In the genomic region with DNA sequence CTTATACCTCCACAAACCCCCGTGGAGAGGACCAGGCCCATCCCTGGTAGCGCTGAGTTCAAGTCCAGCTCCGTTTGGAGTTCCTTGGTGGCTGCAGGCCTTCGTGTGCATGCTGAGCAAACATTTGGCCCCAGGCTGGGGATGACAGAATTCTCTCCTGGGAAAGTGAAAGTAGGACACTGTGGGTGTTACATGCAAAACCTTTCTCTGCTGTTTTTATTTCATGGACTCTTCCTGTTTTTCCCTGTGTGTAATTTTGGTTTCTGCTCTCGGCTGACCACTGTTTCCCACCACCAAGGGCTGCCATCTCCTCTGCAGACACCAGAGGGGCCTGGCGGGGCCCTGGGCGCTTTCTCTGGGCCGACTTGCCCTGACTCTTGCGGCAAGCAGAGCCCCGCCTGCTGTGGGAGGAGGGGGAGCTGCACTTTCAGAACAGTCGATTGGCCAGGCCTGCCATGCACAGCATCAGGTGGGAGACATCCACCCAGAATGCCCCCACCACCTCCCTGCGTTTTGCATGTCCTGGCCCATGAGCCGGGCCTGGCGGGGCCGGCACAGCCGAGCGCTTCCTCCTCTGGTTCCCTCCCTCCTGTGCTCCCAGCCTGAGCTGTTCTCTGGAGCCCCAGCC, we compare ENCODE assay signal across 8 cellular contexts.
DNase-seq lines count a peak whose midpoint lies in the region; ATAC-seq, FAIRE-seq and TF ChIP-seq lines count a peak whose summit lies in the region.

No MANE protein-coding gene starts in this region.

- peak overlapping the region; percentile 20; the same call in 1 of the 2 replicates for H2BK120ac ChIP-seq in IMR-90 (ENCODE audit: low read depth, low read length)

- no TSS peak for BruUV-seq in IMR-90 (replicated peaks; lab: Mats Ljungman, UMichigan)

- dilution Hi-C loops in IMR-90 (cut with HindIII; ENCODE audit: low sequenced_read_pairs, unreplicated experiment), result no loop called here

- H4K91ac ChIP-seq in IMR-90 (ENCODE audit: insufficient read depth, low read depth, low read length), result no peak overlapping the region; the same call in 1 of the 2 replicates

- no peak overlapping the region for H3K4me2 ChIP-seq in DND-41 (ENCODE audit: insufficient read depth, low read length)
- peak overlapping the region; percentile 39; the same call in 1 of the 2 replicates for H3K4me2 ChIP-seq in IMR-90 (ENCODE audit: low read depth, low read length)

- POLR2A ChIA-PET in IMR-90 (lab: Charles Lee; ENCODE audit: unreplicated experiment), result no interaction called here

- 0 out of 2 replicates have a peak overlapping the region, but pooled peaks have one; percentile 8 for H2BK20ac ChIP-seq in IMR-90 (ENCODE audit: low read depth, low read length)

- in situ Hi-C loops in IMR-90 (cut with MboI; ENCODE audit: low sequenced_read_pairs), result no loop called here

- H3K4ac ChIP-seq in IMR-90 (ENCODE audit: low read depth, low read length), result peak overlapping the region; percentile 7

- intact Hi-C loops in IMR-90 (cut with micrococcal nuclease) (no loop called here), left ventricle myocardium inferior (cut with micrococcal nuclease) (loop anchor here (10.0 kb wide), 2 partner anchors 63 to 103 kb away; partner anchors contain the start of gene CABLES1), sciatic nerve (cut with DNase I) (loop anchor here (10.0 kb wide), 1 partner anchor 103 kb away; the partner anchor contains the start of gene CABLES1)

- no peak for TF ChIP-seq CTCF in DND-41 (IDR thresholded peaks at IDR 0.05; ENCODE audit: borderline replicate concordance, extremely low read depth, low read length, poor library complexity, severe bottlenecking)
- 0 out of 2 replicates have a peak, but pooled peaks have one; percentile 18 for TF ChIP-seq CTCF in IMR-90 (conservative IDR thresholded peaks at IDR 0.05; ENCODE audit: low read depth, low read length)
- peak; percentile 45 for TF ChIP-seq CTCF in left ventricle myocardium inferior (IDR thresholded peaks at IDR 0.05; ENCODE audit: borderline replicate concordance)

- H3K23ac ChIP-seq in IMR-90 (ENCODE audit: low read depth, low read length), result no peak overlapping the region

- H2BK5ac ChIP-seq in IMR-90 (ENCODE audit: low read depth, low read length, poor library complexity, severe bottlenecking), result peak overlapping the region; percentile 18

- H4K8ac ChIP-seq in IMR-90 (ENCODE audit: low read depth in 2 of 2, low read length in 2 of 2), result peak overlapping the region in 1 of 2 experiments; percentile 59; a peak in 3 of 4 replicates

- CTCF ChIA-PET in IMR-90 (lab: Yijun Ruan, JAX), result no interaction called here

- peaks cover 6% of the 10 kb centered on the region for H3K9me1 ChIP-seq in IMR-90 (ENCODE audit: insufficient read depth, low read length)

- peak overlapping the region; percentile 7 for H2AK9ac ChIP-seq in IMR-90 (replicated peaks; ENCODE audit: low read depth, low read length, poor library complexity)

- H3K36me3 ChIP-seq in DND-41 (ENCODE audit: insufficient read depth, low read length) (no peaks in the 10 kb centered on the region), IMR-90 (ENCODE audit: control insufficient read depth, insufficient read depth, low read length) (peaks cover 46% of the 10 kb centered on the region), left ventricle myocardium inferior (no peaks in the 10 kb centered on the region)

- peaks cover 3 to 7% of the 10 kb centered on the region in 2 experiments; a peak in 2 of 4 replicates for H3K79me1 ChIP-seq in IMR-90 (ENCODE audit: low read depth in 1 of 2, low read length in 2 of 2)

- H4K20me1 ChIP-seq in DND-41 (ENCODE audit: insufficient read depth, low read length) (no peaks in the 10 kb centered on the region), IMR-90 (ENCODE audit: insufficient read depth, low read length) (no peaks in the 10 kb centered on the region)

- H3K9me3 ChIP-seq in DND-41 (ENCODE audit: insufficient read depth, low read length, severe bottlenecking), result no peaks in the 10 kb centered on the region
- H3K9me3 ChIP-seq in IMR-90 (ENCODE audit: control insufficient read depth, insufficient read depth, low read length), result no peaks in the 10 kb centered on the region
- H3K9me3 ChIP-seq in left ventricle myocardium inferior (replicated peaks), result no peaks in the 10 kb centered on the region

- no peak overlapping the region for H3K9ac ChIP-seq in DND-41 (ENCODE audit: low read depth, low read length)
- H3K9ac ChIP-seq in IMR-90 (ENCODE audit: low read depth, low read length), result 0 out of 2 replicates have a peak overlapping the region, but pooled peaks have one; percentile 3

- H2AFZ ChIP-seq in DND-41 (ENCODE audit: low read depth, low read length), result no peak overlapping the region
- H2AFZ ChIP-seq in IMR-90 (replicated peaks; ENCODE audit: low read length, poor library complexity), result peak overlapping the region; percentile 63

- no peak overlapping the region for H3K56ac ChIP-seq in IMR-90 (ENCODE audit: extremely low read depth, insufficient read depth, low read length)

- peak overlapping the region; percentile 32; the same call in 1 of the 2 replicates for H4K5ac ChIP-seq in IMR-90 (ENCODE audit: low read depth, low read length)

- H3K4me1 ChIP-seq in DND-41 (ENCODE audit: insufficient read depth, low read length) (peaks cover 16% of the 10 kb centered on the region), IMR-90 (ENCODE audit: control insufficient read depth, insufficient read depth, low read length) (peaks cover 13% of the 10 kb centered on the region), left ventricle myocardium inferior (peaks cover 26% of the 10 kb centered on the region)

- ATAC-seq in DND-41 (ENCODE audit: insufficient read depth, low read depth), result peak; percentile 48; the same call in 2 of the 3 replicates
- peak; percentile 56 for ATAC-seq in GM21381 (IDR thresholded peaks at IDR 0.05; ENCODE audit: unreplicated experiment)
- ATAC-seq in IMR-90 (ENCODE audit: low read depth), result peak; percentile 68
- peak; percentile 65 for ATAC-seq in sciatic nerve

- no peak for TF ChIP-seq POLR2A in IMR-90 (IDR thresholded peaks at IDR 0.05; ENCODE audit: low read depth, low read length)

- peak overlapping the region; percentile 21; the same call in 1 of the 2 replicates for H2AK5ac ChIP-seq in IMR-90 (ENCODE audit: low read depth, low read length)

- no peak for FAIRE-seq in RCC 7860 (lab: Jason Lieb, UNC)

- no peaks in the 10 kb centered on the region for H3K79me2 ChIP-seq in DND-41 (ENCODE audit: insufficient read depth, low read length)

- DNase-seq in DND-41 (no peak), IMR-90 (peak; percentile 41), left ventricle myocardium inferior (peak; percentile 43), sciatic nerve (ENCODE audit: low spot score) (peak; percentile 70), GOT3 (lab: John Stamatoyannopoulos, UW) (no peak), RCC 7860 (ENCODE audit: low spot score) (no peak)
- DNase-seq in activated naive CD4-positive, alpha-beta T cell treated with anti-CD3 and anti-CD28 coated beads, Interleukin-2, amount 50 U/mL, for 16 hours, result peak; percentile 37

- H3K4me3 ChIP-seq in DND-41 (ENCODE audit: low read depth in 1 of 2, low read length in 2 of 2), result no peak overlapping the region
- no peak overlapping the region for H3K4me3 ChIP-seq in IMR-90 (ENCODE audit: insufficient read depth, low read depth, low read length)
- peak overlapping the region; percentile 59 for H3K4me3 ChIP-seq in left ventricle myocardium inferior

- no peak overlapping the region for H2BK15ac ChIP-seq in IMR-90 (ENCODE audit: low read depth, low read length)

- no peak overlapping the region for H3K18ac ChIP-seq in IMR-90 (ENCODE audit: low read depth, low read length)

- WGBS in IMR-90 (ENCODE audit: extremely low coverage in 2 of 2, insufficient read length in 1 of 2), 2 experiments, result no CpG with 5 or more reads among the region's 17 CpGs

- TF ChIP-seq RAD21 in IMR-90 (IDR thresholded peaks at IDR 0.05; ENCODE audit: low read length), result peak; percentile 22; the same call in 1 of the 2 replicates

- H3K27ac ChIP-seq in DND-41 (ENCODE audit: low read length), result no peak overlapping the region
- peak overlapping the region; percentile 33; the same call in 1 of the 2 replicates for H3K27ac ChIP-seq in IMR-90 (ENCODE audit: insufficient read depth, low read length)
- H3K27ac ChIP-seq in left ventricle myocardium inferior (replicated peaks), result peak overlapping the region; percentile 88

- 0 out of 2 replicates have a peak overlapping the region, but pooled peaks have one; percentile 59 for H3K14ac ChIP-seq in IMR-90 (replicated peaks; ENCODE audit: low read depth, low read length)

- no peaks in the 10 kb centered on the region for H3K27me3 ChIP-seq in DND-41 (ENCODE audit: insufficient read depth, low read length, poor library complexity)
- H3K27me3 ChIP-seq in IMR-90 (ENCODE audit: control insufficient read depth, insufficient read depth, low read length), result no peaks in the 10 kb centered on the region
- no peaks in the 10 kb centered on the region for H3K27me3 ChIP-seq in left ventricle myocardium inferior (ENCODE audit: low read depth)

TF ChIP-seq in IMR-90, 13 proteins besides CTCF, POLR2A, EP300 and RAD21:
- TF ChIP-seq RFX5 (IDR thresholded peaks at IDR 0.05; ENCODE audit: low read depth, low read length), result no peak
- no peak for TF ChIP-seq RCOR1 (IDR thresholded peaks at IDR 0.05; ENCODE audit: insufficient replicate concordance, low read length)
- TF ChIP-seq MAZ (IDR thresholded peaks at IDR 0.05; ENCODE audit: borderline replicate concordance, low read depth, low read length), result no peak
- 0 out of 2 replicates have a peak, but pooled peaks have one; percentile 24 for TF ChIP-seq SMC3 (IDR thresholded peaks at IDR 0.05; ENCODE audit: low read depth, low read length)
- TF ChIP-seq NFE2L2 (IDR thresholded peaks at IDR 0.05; ENCODE audit: low read depth, low read length), result no peak
- no peak for TF ChIP-seq MAFK (IDR thresholded peaks at IDR 0.05; ENCODE audit: low read depth, low read length)
- TF ChIP-seq, protein P1, sequence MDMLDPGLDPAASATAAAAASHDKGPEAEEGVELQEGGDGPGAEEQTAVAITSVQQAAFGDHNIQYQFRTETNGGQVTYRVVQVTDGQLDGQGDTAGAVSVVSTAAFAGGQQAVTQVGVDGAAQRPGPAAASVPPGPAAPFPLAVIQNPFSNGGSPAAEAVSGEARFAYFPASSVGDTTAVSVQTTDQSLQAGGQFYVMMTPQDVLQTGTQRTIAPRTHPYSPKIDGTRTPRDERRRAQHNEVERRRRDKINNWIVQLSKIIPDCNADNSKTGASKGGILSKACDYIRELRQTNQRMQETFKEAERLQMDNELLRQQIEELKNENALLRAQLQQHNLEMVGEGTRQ (IDR thresholded peaks at IDR 0.05; ENCODE audit: low read depth, low read length), result no peak

Comparison
In these comparisons a context has a peak if more than half of its experiments do, and no peak if none do; other contexts are left out.
1. DNase-seq: peak in IMR-90 (single experiment), activated naive CD4-positive, alpha-beta T cell treated with anti-CD3 and anti-CD28 coated beads, Interleukin-2, amount 50 U/mL, for 16 hours (single experiment), left ventricle myocardium inferior (single experiment) and sciatic nerve (single experiment); none in DND-41 (single experiment), GOT3 (single experiment) and RCC 7860 (single experiment).
2. Peak in every context shown above with its lines, with median percentiles within 50 percentile points of each other: ATAC-seq.